In the genomic region with DNA sequence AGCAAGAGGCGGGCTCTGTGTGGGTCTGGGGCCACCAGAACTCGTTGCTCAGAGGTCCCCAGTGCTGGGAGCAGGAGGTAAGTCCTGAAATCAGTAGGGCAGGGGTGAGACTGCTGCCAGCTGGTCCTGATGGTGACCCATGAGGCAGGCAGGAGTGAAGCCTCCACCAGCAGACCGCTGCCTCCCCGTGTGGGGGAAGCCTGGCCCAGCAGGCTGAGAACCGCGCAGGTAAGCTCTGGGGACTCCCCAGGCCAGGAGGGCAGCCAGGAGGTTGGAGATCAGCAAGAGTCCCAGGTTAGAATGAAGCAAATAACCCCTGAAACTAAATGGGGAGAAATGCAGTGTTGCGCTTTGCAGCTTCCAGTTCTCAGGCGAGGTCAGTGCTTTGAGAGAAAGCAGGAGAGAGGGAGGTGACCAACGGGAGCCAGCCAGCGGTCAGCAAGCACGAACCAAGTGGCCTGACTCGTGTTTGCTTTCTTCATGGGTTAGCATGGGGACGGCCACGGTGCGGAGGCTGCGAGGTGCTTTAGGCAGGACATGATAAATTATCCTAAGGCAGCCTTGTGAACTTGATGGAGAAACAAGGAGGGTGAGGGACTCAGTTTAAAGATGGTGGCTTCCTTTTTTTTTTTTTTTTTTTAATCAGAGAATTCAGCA, we compare ENCODE assay signal across 21 cellular contexts. TPM values are rescaled to one million over a fixed set of nuclear protein-coding genes. Genes with fewer than 3 reads are reported as not detected.
DNase-seq lines count a peak whose midpoint lies in the region; ATAC-seq and TF ChIP-seq lines count a peak whose summit lies in the region.
"Had no signal": no experiment of that assay in that cellular context is flagged by ENCODE, and none has a peak within 500 bp of the region (broad histone marks: within the 10 kb centered on the region; RNA-seq: fewer than 3 reads in every experiment).

No MANE protein-coding gene starts in this region.

- no peak for TF ChIP-seq CTCF in osteoblast (IDR thresholded peaks at IDR 0.05; ENCODE audit: extremely low read depth, low read depth, low read length)

- peaks cover 5% of the 10 kb centered on the region; the same call in 1 of the 2 replicates for H3K27me3 ChIP-seq in H7 (ENCODE audit: control insufficient read depth, insufficient read depth, low read length)
- H3K27me3 ChIP-seq in NT2/D1 (ENCODE audit: insufficient read depth, insufficient read length): no peaks in the 10 kb centered on the region
- peaks cover 47% of the 10 kb centered on the region for H3K27me3 ChIP-seq in iPS-20b (ENCODE audit: insufficient read depth, low read length)
- H3K27me3 ChIP-seq in osteoblast (ENCODE audit: insufficient read depth, low read length): peaks cover 4% of the 10 kb centered on the region

- no peak for ATAC-seq in GM21786 (IDR thresholded peaks at IDR 0.05; ENCODE audit: unreplicated experiment)
- ATAC-seq: CD8-positive, alpha-beta T cell; GM12878 had no signal

- H3K79me2 ChIP-seq in osteoblast (ENCODE audit: insufficient read depth, low read length): no peaks in the 10 kb centered on the region

- no peaks in the 10 kb centered on the region for H4K20me1 ChIP-seq in osteoblast (ENCODE audit: insufficient read depth, low read length)

- H3K4me1 ChIP-seq in NT2/D1 (ENCODE audit: insufficient read depth, insufficient read length): peaks cover 28% of the 10 kb centered on the region
- H3K4me1 ChIP-seq in iPS-20b (ENCODE audit: insufficient read depth, low read length): peaks cover 30% of the 10 kb centered on the region
- peaks cover 10% of the 10 kb centered on the region for H3K4me1 ChIP-seq in osteoblast (ENCODE audit: insufficient read depth, low read length)

- H3K9ac ChIP-seq in NT2/D1 (ENCODE audit: insufficient read length, low read depth): peak overlapping the region; percentile 33
- H3K9ac ChIP-seq in iPS-20b (ENCODE audit: low read depth, low read length): peak overlapping the region; percentile 20; the same call in 1 of the 2 replicates

- H3K27ac ChIP-seq in iPS-20b (ENCODE audit: low read length) (no peak overlapping the region), osteoblast (ENCODE audit: low read depth, low read length) (no peak overlapping the region)
- H3K27ac ChIP-seq: RWPE1 had no signal

- no peak overlapping the region for H2AFZ ChIP-seq in osteoblast (ENCODE audit: low read length)

- DNase-seq in H7: peak; percentile 64
- no peak for DNase-seq in NT2/D1 (ENCODE audit: low read depth, low spot score)
- DNase-seq in osteoblast (ENCODE audit: insufficient read length, low spot score, missing footprints): peak; percentile 36
- no peak for DNase-seq in NCI-H774 (lab: John Stamatoyannopoulos, UW)
- no peak for DNase-seq in HuH-7 (ENCODE audit: low spot score)
- DNase-seq: ACHN; C1 segment of cervical spinal cord; CD8-positive, alpha-beta T cell; DND-41; KBM-7; MM.1S; NCI-H1092; NCI-H1436; NCI-H187 treated with DMSO at 0.1 percent for 48 hours; NCI-H2107; NCI-H446 treated with DMSO at 0.1 percent for 48 hours; NCI-H526 treated with DMSO at 0.1 percent for 48 hours had no signal

- H3K4me3 ChIP-seq in H7 (ENCODE audit: insufficient read depth, low read depth, low read length) (no peak overlapping the region), NT2/D1 (ENCODE audit: insufficient read length, low read depth) (no peak overlapping the region), iPS-20b (ENCODE audit: low read length) (no peak overlapping the region), osteoblast (ENCODE audit: insufficient read depth, low read length) (no peak overlapping the region)
- H3K4me3 ChIP-seq: GM12878 had no signal

- H3K9me3 ChIP-seq in NT2/D1 (ENCODE audit: insufficient read depth, low read length) (no peaks in the 10 kb centered on the region), iPS-20b (ENCODE audit: insufficient read depth, low read depth, low read length) (no peaks in the 10 kb centered on the region), osteoblast (ENCODE audit: low read depth, low read length) (no peaks in the 10 kb centered on the region)

- H3K36me3 ChIP-seq in H7 (replicated peaks; ENCODE audit: control insufficient read depth, insufficient read depth, low read length) (no peaks in the 10 kb centered on the region), NT2/D1 (ENCODE audit: insufficient read depth, insufficient read length, low read length) (no peaks in the 10 kb centered on the region), iPS-20b (ENCODE audit: insufficient read depth, low read depth, low read length) (no peaks in the 10 kb centered on the region), osteoblast (ENCODE audit: insufficient read depth, low read length) (no peaks in the 10 kb centered on the region)

- no peak overlapping the region for H3K4me2 ChIP-seq in osteoblast (ENCODE audit: insufficient read depth, low read length)

RNA-seq across cellular contexts. Expression of a gene that starts 26.2 kb away (rescaled TPM):
- 0.07 and 0.11 TPM in 2 replicates for total RNA-seq in H7 (2014; rRNA removed; shearing (Covaris generic))
- total RNA-seq in osteoblast: under 0.01 and 0.29 TPM in 2 replicates
- total RNA-seq: CD8-positive, alpha-beta T cell had no signal

Comparison
In these comparisons a context has a peak if more than half of its experiments do, and no peak if none do; other contexts are left out.
1. DNase-seq: peak in H7 (single experiment) and osteoblast (single experiment); none in NT2/D1 (single experiment), NCI-H774 (single experiment) and HuH-7 (single experiment).